2 cellular contexts compared by ENCODE assay signal in genomic region chr1:180777072-180777689, GRCh38.
TF ChIP-seq lines count a peak whose summit lies in the region.

No MANE protein-coding gene starts in this region.

TF ChIP-seq in liver, 16 proteins besides CTCF, POLR2A, EP300 and RAD21 (continued from another document):
- TF ChIP-seq REST (IDR thresholded peaks at IDR 0.05) (peak; percentile 16), FOXA1 (IDR thresholded peaks at IDR 0.05) (no peak), SP1 (IDR thresholded peaks at IDR 0.05) (peak; percentile 61), YY1 (IDR thresholded peaks at IDR 0.05) (no peak), EGR1 (IDR thresholded peaks at IDR 0.05; ENCODE audit: low read depth in 2 of 2) (no peak), ZBTB33 (IDR thresholded peaks at IDR 0.05) (peak; percentile 44), JUND (IDR thresholded peaks at IDR 0.05) (peak in 1 of 2 donors; percentile 31), FOXA2 (IDR thresholded peaks at IDR 0.05) (peak; percentile 49), MAX (IDR thresholded peaks at IDR 0.05) (peak; percentile 27), RXRA (IDR thresholded peaks at IDR 0.05) (peak; percentile 34 to 55), HNF4G (IDR thresholded peaks at IDR 0.05) (peak; percentile 69), NR2F2 (IDR thresholded peaks at IDR 0.05) (no peak)

TF ChIP-seq in HepG2, 621 proteins besides CTCF, POLR2A, EP300 and RAD21 (continued from another document):
- no peak for TF ChIP-seq KLF12 (CRISPR knock-in tag; IDR thresholded peaks at IDR 0.05; ENCODE audit: borderline replicate concordance)
- TF ChIP-seq THAP9 (CRISPR knock-in tag; IDR thresholded peaks at IDR 0.05; ENCODE audit: borderline replicate concordance) = no peak
- TF ChIP-seq GPN1 (CRISPR knock-in tag; IDR thresholded peaks at IDR 0.05; ENCODE audit: borderline replicate concordance) = no peak
- no peak for TF ChIP-seq ZNF552 (CRISPR knock-in tag; IDR thresholded peaks at IDR 0.05; ENCODE audit: borderline replicate concordance)
- no peak for TF ChIP-seq PTBP1 (IDR thresholded peaks at IDR 0.05; ENCODE audit: low read depth, low read length, poor library complexity, severe bottlenecking)
- TF ChIP-seq ZNF281 (CRISPR knock-in tag; IDR thresholded peaks at IDR 0.05; ENCODE audit: borderline replicate concordance) = no peak
- TF ChIP-seq NFKBIZ (CRISPR knock-in tag; IDR thresholded peaks at IDR 0.05) = no peak
- TF ChIP-seq ZNF841 (CRISPR knock-in tag; IDR thresholded peaks at IDR 0.05; ENCODE audit: borderline replicate concordance) = no peak
- no peak for TF ChIP-seq ATF7-NPFF (CRISPR knock-in tag; IDR thresholded peaks at IDR 0.05; ENCODE audit: low read depth)
TF ChIP-seq in HepG2: peak in this region for 0.
